Comparison of ENCODE assay signal across 8 cellular contexts in the genomic region with DNA sequence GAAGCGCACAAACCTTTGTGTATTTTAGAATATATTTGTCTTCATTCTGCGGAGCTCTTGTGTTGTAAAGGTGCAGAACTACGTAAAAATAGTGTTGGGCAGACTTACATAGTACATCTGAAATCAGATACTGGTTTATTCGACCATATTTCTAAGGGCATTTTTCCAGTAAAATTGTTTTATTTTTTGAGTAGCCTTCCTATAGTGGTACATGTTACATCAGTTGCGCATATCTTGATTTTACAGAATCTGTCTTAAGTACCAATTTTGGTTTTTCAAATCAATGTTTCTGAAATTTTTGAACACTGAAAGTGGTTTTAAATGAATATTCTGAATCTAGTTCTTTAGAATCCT. TPM values are rescaled to one million over a fixed set of nuclear protein-coding genes. Genes with fewer than 3 reads are reported as not detected.
DNase-seq lines count a peak whose midpoint lies in the region; ATAC-seq and TF ChIP-seq lines count a peak whose summit lies in the region.

No MANE protein-coding gene starts in this region.

- H3K4me1 ChIP-seq in ascending aorta = peaks cover 0 to 25% of the 10 kb centered on the region in 2 donors
- peaks cover 34 to 56% of the 10 kb centered on the region in 2 donors for H3K4me1 ChIP-seq in thoracic aorta (ENCODE audit: control insufficient read depth in 1 of 2, low read depth in 2 of 2)

- peak overlapping the region; percentile 97 for H3K27ac Mint-ChIP-seq in activated CD8-positive, alpha-beta memory T cell treated with anti-CD3 and anti-CD28 coated beads, Interleukin-2, amount 10 ng/mL, durations not matched to agents 7 days and 5 days

- CTCF ChIA-PET in activated CD8-positive, alpha-beta memory T cell treated with anti-CD3 and anti-CD28 coated beads, Interleukin-2, amount 10 ng/mL, durations not matched to agents 7 days and 5 days (lab: Charles Lee) = interaction anchor here (0.9 to 6.7 kb wide), 8 partner anchors 9 to 74 kb away, joined by 3 to 98 read pairs (median 4); a partner anchor contains a TSS

- intact Hi-C loops in ascending aorta (cut with DNase I) = loop anchor here (5.0 kb wide), 1 partner anchor 33 kb away; no protein-coding TSS in a partner anchor

- peak overlapping the region; percentile 97 for H3K4me3 Mint-ChIP-seq in activated CD8-positive, alpha-beta memory T cell treated with anti-CD3 and anti-CD28 coated beads, Interleukin-2, amount 10 ng/mL, durations not matched to agents 7 days and 5 days

- H3K9me3 Mint-ChIP-seq in activated CD8-positive, alpha-beta memory T cell treated with anti-CD3 and anti-CD28 coated beads, Interleukin-2, amount 10 ng/mL, durations not matched to agents 7 days and 5 days (ENCODE audit: low read depth) = no peaks in the 10 kb centered on the region

- peaks cover 51% of the 10 kb centered on the region for H3K4me1 Mint-ChIP-seq in activated CD8-positive, alpha-beta memory T cell treated with anti-CD3 and anti-CD28 coated beads, Interleukin-2, amount 10 ng/mL, durations not matched to agents 7 days and 5 days

- H3K27me3 Mint-ChIP-seq in activated CD8-positive, alpha-beta memory T cell treated with anti-CD3 and anti-CD28 coated beads, Interleukin-2, amount 10 ng/mL, durations not matched to agents 7 days and 5 days = no peaks in the 10 kb centered on the region

- no peaks in the 10 kb centered on the region for H3K9me3 ChIP-seq in ascending aorta
- H3K9me3 ChIP-seq in thoracic aorta = no peaks in the 10 kb centered on the region

- no peak for DNase-seq in activated CD8-positive, alpha-beta memory T cell treated with anti-CD3 and anti-CD28 coated beads, Interleukin-2, amount 10 ng/mL, durations not matched to agents 7 days and 5 days
- DNase-seq in activated CD8-positive, alpha-beta memory T cell treated with anti-CD3 and anti-CD28 coated beads, Interleukin-2, amount 50 U/mL, for 4 hours = no peak
- DNase-seq in ascending aorta (ENCODE audit: low spot score in 2 of 2) (no peak), left kidney (ENCODE audit: low read depth, low spot score) (peak; percentile 29), thoracic aorta (ENCODE audit: low spot score) (no peak), NCI-H748 treated with DMSO at 0.1 percent for 48 hours (lab: John Stamatoyannopoulos, UW) (no peak), occipital lobe (lab: John Stamatoyannopoulos, UW) (no peak)

- TF ChIP-seq CTCF in ascending aorta (IDR thresholded peaks at IDR 0.05) = no peak
- TF ChIP-seq CTCF in thoracic aorta (IDR thresholded peaks at IDR 0.05) = no peak

- no peaks in the 10 kb centered on the region for H3K27me3 ChIP-seq in ascending aorta
- no peaks in the 10 kb centered on the region for H3K27me3 ChIP-seq in thoracic aorta (replicated peaks; ENCODE audit: insufficient read depth)

- H3K4me3 ChIP-seq in ascending aorta (peak overlapping the region; percentile 94 to 99), thoracic aorta (peak overlapping the region; percentile 96)

- H3K36me3 ChIP-seq in ascending aorta (peaks cover 5 to 29% of the 10 kb centered on the region in 2 donors), thoracic aorta (no peaks in the 10 kb centered on the region)

- no peak for ATAC-seq in activated CD8-positive, alpha-beta memory T cell treated with anti-CD3 and anti-CD28 coated beads, Interleukin-2, amount 10 ng/mL, durations not matched to agents 7 days and 5 days
- ATAC-seq in thoracic aorta (ENCODE audit: insufficient number of reproducible peaks, low FRiP score, low read depth) = no peak
- ATAC-seq in esophagus mucosa = no peak

- H3K36me3 Mint-ChIP-seq in activated CD8-positive, alpha-beta memory T cell treated with anti-CD3 and anti-CD28 coated beads, Interleukin-2, amount 10 ng/mL, durations not matched to agents 7 days and 5 days = peaks cover 51% of the 10 kb centered on the region

- H3K27ac ChIP-seq in ascending aorta = peak overlapping the region; percentile 98 to 100
- H3K27ac ChIP-seq in thoracic aorta = peak overlapping the region; percentile 100

RNA-seq across cellular contexts. Expression of a gene that starts 15.7 kb away (rescaled TPM):
- 100 to 1,000 TPM; 121 to 151 TPM for total RNA-seq in activated CD8-positive, alpha-beta memory T cell treated with anti-CD3 and anti-CD28 coated beads, Interleukin-2, amount 10 ng/mL, durations not matched to agents 7 days and 5 days
- 61.2 TPM for total RNA-seq in ascending aorta
- 100 to 1,000 TPM; 143 to 148 TPM for total RNA-seq in thoracic aorta
- total RNA-seq in esophagus mucosa = 67.5 TPM
- 165 TPM for total RNA-seq in occipital lobe
